19 cellular contexts compared by ENCODE assay signal in the genomic region with DNA sequence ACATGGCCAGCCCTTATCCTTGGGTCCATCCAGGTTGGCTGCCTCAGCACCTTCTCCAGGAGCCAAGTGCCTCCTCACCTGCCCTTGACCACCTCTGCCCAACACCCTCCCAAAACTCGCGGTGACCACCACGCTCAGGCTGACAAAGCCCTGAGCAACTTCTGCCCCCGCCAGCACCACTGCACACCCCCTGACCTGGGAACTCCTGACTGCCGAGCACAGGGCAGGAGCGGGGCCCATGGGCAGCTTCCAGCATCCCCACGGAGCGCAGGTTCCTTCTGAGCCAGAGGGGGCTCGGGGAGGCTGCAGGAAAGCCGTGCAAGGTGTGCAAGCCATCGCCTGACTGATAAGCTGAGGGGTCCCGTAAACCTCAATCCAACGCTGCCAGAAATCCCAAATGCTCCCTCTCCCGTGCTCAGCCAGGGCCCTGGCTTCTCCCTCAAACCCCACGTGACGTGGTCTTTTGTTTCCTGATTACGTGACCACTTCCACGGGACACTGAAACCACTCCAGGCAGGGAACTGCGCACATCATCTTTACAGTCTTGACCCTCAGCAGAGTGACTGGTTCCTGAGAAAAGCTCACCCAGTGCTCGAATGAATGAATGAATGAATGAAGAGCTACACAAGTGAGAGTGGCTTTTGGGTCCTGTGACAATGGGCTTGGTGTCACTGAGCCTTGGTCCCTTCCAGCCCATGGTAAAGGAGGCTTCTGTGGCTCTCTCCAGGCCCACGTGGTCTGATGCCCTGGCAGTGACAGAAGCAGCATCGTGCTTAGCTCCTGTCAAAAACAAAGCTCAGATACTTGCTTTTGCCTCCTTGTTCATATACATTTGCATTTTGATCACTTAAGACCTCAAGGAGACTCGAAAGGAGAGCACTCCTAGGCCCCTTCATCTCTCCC.
DNase-seq lines count a peak whose midpoint lies in the region; ATAC-seq and TF ChIP-seq lines count a peak whose summit lies in the region.
"Had no signal": no experiment of that assay in that cellular context is flagged by ENCODE, and none has a peak within 500 bp of the region (broad histone marks: within the 10 kb centered on the region; RNA-seq: fewer than 3 reads in every experiment).

No MANE protein-coding gene starts in this region.

- H4K20me1 ChIP-seq in GM23338 (replicated peaks; ENCODE audit: insufficient read depth), result no peaks in the 10 kb centered on the region

- H2AFZ ChIP-seq in GM23338, result no peak overlapping the region; the same call in 1 of the 2 replicates

- CTCF ChIA-PET in Caco-2 (lab: Charles Lee), result no interaction called here

- peak overlapping the region; percentile 31; the same call in 2 of the 3 replicates for H3K4me3 Mint-ChIP-seq in GM23338
- H3K4me3 Mint-ChIP-seq in osteocyte (ENCODE audit: unreplicated experiment), result no peak overlapping the region
- no peak overlapping the region for H3K4me3 Mint-ChIP-seq in Caco-2 (ENCODE audit: unreplicated experiment)
- H3K4me3 Mint-ChIP-seq: IgD-negative memory B cell had no signal

- H3K36me3 Mint-ChIP-seq in GM23338 (ENCODE audit: low read depth) (no peaks in the 10 kb centered on the region), osteocyte (ENCODE audit: unreplicated experiment) (no peaks in the 10 kb centered on the region), Caco-2 (ENCODE audit: insufficient read depth, unreplicated experiment) (no peaks in the 10 kb centered on the region)
- H3K36me3 Mint-ChIP-seq: IgD-negative memory B cell had no signal

- peaks cover 59% of the 10 kb centered on the region for H3K4me1 Mint-ChIP-seq in GM23338
- no peaks in the 10 kb centered on the region for H3K4me1 Mint-ChIP-seq in osteocyte (ENCODE audit: unreplicated experiment)
- no peaks in the 10 kb centered on the region for H3K4me1 Mint-ChIP-seq in Caco-2 (ENCODE audit: low read depth, unreplicated experiment)
- H3K4me1 Mint-ChIP-seq: IgD-negative memory B cell had no signal

- peak overlapping the region; percentile 76 for H3K4me2 ChIP-seq in GM23338
- H3K4me2 ChIP-seq: A549 had no signal

- H3K9me2 ChIP-seq in GM23338 (ENCODE audit: insufficient read depth), result no peaks in the 10 kb centered on the region

- H3K9me3 Mint-ChIP-seq in GM23338, result peaks cover 5% of the 10 kb centered on the region; the same call in 1 of the 3 replicates
- H3K9me3 Mint-ChIP-seq in osteocyte (ENCODE audit: unreplicated experiment), result peaks cover 31% of the 10 kb centered on the region
- no peaks in the 10 kb centered on the region for H3K9me3 Mint-ChIP-seq in Caco-2 (ENCODE audit: unreplicated experiment)

- H3K9me3 ChIP-seq in RWPE2 (ENCODE audit: severe bottlenecking) (no peaks in the 10 kb centered on the region), Caco-2 (no peaks in the 10 kb centered on the region)
- H3K9me3 ChIP-seq: A549, HAP-1 had no signal

- no peaks in the 10 kb centered on the region for H3K36me3 ChIP-seq in GM23338 (ENCODE audit: insufficient read depth)
- H3K36me3 ChIP-seq in RWPE2 (ENCODE audit: low read depth), result no peaks in the 10 kb centered on the region
- no peaks in the 10 kb centered on the region for H3K36me3 ChIP-seq in Caco-2 (ENCODE audit: control insufficient read depth, insufficient read depth, low read length)
- H3K36me3 ChIP-seq: HAP-1 had no signal

- peaks cover 12% of the 10 kb centered on the region; the same call in 1 of the 2 replicates for H3F3A ChIP-seq in GM23338 (replicated peaks; ENCODE audit: low read depth)

- intact Hi-C loops in Caco-2 (cut with micrococcal nuclease; ENCODE audit: unreplicated experiment) (no loop called here), posterior cingulate gyrus (cut with DNase I) (no loop called here)

- H3K27me3 Mint-ChIP-seq in GM23338 (ENCODE audit: insufficient read depth, low read depth, poor library complexity) (peaks cover 22% of the 10 kb centered on the region), osteocyte (ENCODE audit: unreplicated experiment) (no peaks in the 10 kb centered on the region), Caco-2 (ENCODE audit: insufficient read depth, unreplicated experiment) (no peaks in the 10 kb centered on the region)

- DNase-seq in GM23338 (ENCODE audit: low spot score) (no peak), RWPE2 (ENCODE audit: low spot score) (peak; percentile 42), islet precursor cell (peak; percentile 49), osteocyte (ENCODE audit: extremely low spot score, unreplicated experiment) (peak; percentile 75), Caco-2 (no peak), posterior cingulate gyrus (no peak), NCI-H1436 (lab: John Stamatoyannopoulos, UW) (no peak), SHP77 treated with DMSO at 0.1 percent for 48 hours (lab: John Stamatoyannopoulos, UW) (no peak)
- DNase-seq: DMS153, Kasumi-1, NCI-H1105 treated with DMSO at 0.1 percent for 48 hours, NCI-H2171 treated with DMSO at 0.1 percent for 48 hours, NCI-H774, PC-3 had no signal

- H3K27me3 ChIP-seq in GM23338 (ENCODE audit: insufficient read depth) (no peaks in the 10 kb centered on the region), RWPE2 (ENCODE audit: insufficient read depth, poor library complexity, severe bottlenecking) (no peaks in the 10 kb centered on the region), Caco-2 (replicated peaks; ENCODE audit: control insufficient read depth, insufficient read depth, low read length) (no peaks in the 10 kb centered on the region)

- H3K4me1 ChIP-seq in GM23338 (ENCODE audit: insufficient read depth), result peaks cover 21% of the 10 kb centered on the region
- no peaks in the 10 kb centered on the region for H3K4me1 ChIP-seq in RWPE2 (ENCODE audit: insufficient read depth, poor library complexity, severe bottlenecking)
- H3K4me1 ChIP-seq in Caco-2, result no peaks in the 10 kb centered on the region
- H3K4me1 ChIP-seq: A549, HAP-1 had no signal

- H3K27ac ChIP-seq in GM23338 (ENCODE audit: low read depth) (no peak overlapping the region), RWPE2 (ENCODE audit: poor library complexity, severe bottlenecking) (no peak overlapping the region)
- H3K27ac ChIP-seq: A549, C4-2B, RWPE1 had no signal

- no TSS peak for BruUV-seq in Caco-2 (replicated peaks; lab: Mats Ljungman, UMichigan)

- POLR2A ChIA-PET in Caco-2 (lab: Charles Lee), result no interaction called here

- ATAC-seq in GM23338 (peak; percentile 7; the same call in 2 of the 3 replicates), RWPE2 (ENCODE audit: low read depth) (no peak)
- ATAC-seq: A549, PC-3 had no signal

- H3K27ac Mint-ChIP-seq in GM23338, result no peak overlapping the region
- no peak overlapping the region for H3K27ac Mint-ChIP-seq in osteocyte (ENCODE audit: unreplicated experiment)
- H3K27ac Mint-ChIP-seq in Caco-2 (ENCODE audit: unreplicated experiment), result no peak overlapping the region
- H3K27ac Mint-ChIP-seq: IgD-negative memory B cell had no signal

- no peaks in the 10 kb centered on the region for H3K79me2 ChIP-seq in GM23338 (replicated peaks; ENCODE audit: insufficient read depth)

- H3K4me3 ChIP-seq in GM23338 (peak overlapping the region; percentile 44; the same call in 1 of the 2 replicates), RWPE2 (ENCODE audit: severe bottlenecking) (no peak overlapping the region), Caco-2 (ENCODE audit: low read depth, low read length) (no peak overlapping the region)
- H3K4me3 ChIP-seq: A549, HAP-1 had no signal

- TF ChIP-seq CTCF in GM23338 (conservative IDR thresholded peaks at IDR 0.05; ENCODE audit: low read depth in 2 of 2) (no peak), RWPE2 (IDR thresholded peaks at IDR 0.05; ENCODE audit: poor library complexity, severe bottlenecking) (no peak), osteocyte (IDR thresholded peaks at IDR 0.05) (no peak), Caco-2 (IDR thresholded peaks at IDR 0.05; ENCODE audit: insufficient read depth in 1 of 2, low read depth in 1 of 2, low read length in 1 of 2, severe bottlenecking in 1 of 2, unreplicated experiment in 1 of 2) (no peak)

TF ChIP-seq in GM23338, 12 proteins besides CTCF, POLR2A, EP300 and RAD21 (continues in another document):
- TF ChIP-seq NANOG (IDR thresholded peaks at IDR 0.05; ENCODE audit: borderline replicate concordance) (no peak), POLR2AphosphoS5 (IDR thresholded peaks at IDR 0.05; ENCODE audit: low read depth) (no peak), ZNF331 (CRISPR knock-in tag; IDR thresholded peaks at IDR 0.05; ENCODE audit: low read depth) (no peak), STAT1 (IDR thresholded peaks at IDR 0.05; ENCODE audit: unreplicated experiment) (no peak), ZNF114 (CRISPR knock-in tag; IDR thresholded peaks at IDR 0.05) (no peak), EZH2 (IDR thresholded peaks at IDR 0.05; ENCODE audit: low read depth, unreplicated experiment) (no peak), CREB1 (CRISPR knock-in tag; IDR thresholded peaks at IDR 0.05; ENCODE audit: low read depth) (no peak), JUNB (IDR thresholded peaks at IDR 0.05; ENCODE audit: unreplicated experiment) (no peak), EZH2phosphoT487 (IDR thresholded peaks at IDR 0.05; ENCODE audit: unreplicated experiment) (no peak)
- TF ChIP-seq, protein P1, sequence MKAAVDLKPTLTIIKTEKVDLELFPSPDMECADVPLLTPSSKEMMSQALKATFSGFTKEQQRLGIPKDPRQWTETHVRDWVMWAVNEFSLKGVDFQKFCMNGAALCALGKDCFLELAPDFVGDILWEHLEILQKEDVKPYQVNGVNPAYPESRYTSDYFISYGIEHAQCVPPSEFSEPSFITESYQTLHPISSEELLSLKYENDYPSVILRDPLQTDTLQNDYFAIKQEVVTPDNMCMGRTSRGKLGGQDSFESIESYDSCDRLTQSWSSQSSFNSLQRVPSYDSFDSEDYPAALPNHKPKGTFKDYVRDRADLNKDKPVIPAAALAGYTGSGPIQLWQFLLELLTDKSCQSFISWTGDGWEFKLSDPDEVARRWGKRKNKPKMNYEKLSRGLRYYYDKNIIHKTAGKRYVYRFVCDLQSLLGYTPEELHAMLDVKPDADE (IDR thresholded peaks at IDR 0.05), result no peak

Comparison
In these comparisons a context has a peak if more than half of its experiments do, and no peak if none do; other contexts are left out.
1. DNase-seq: peak in RWPE2 (single experiment), islet precursor cell (single experiment) and osteocyte (single experiment); none in GM23338 (single experiment), Caco-2 (0 of 2), posterior cingulate gyrus (0 of 10), NCI-H1436 (single experiment) and SHP77 treated with DMSO at 0.1 percent for 48 hours (single experiment).